9 cellular contexts compared by ENCODE assay signal in genomic region chr21:16974060-16974459, GRCh38.
"Had no signal": no experiment of that assay in that cellular context is flagged by ENCODE, and none has a peak within 500 bp of the region (broad histone marks: within the 10 kb centered on the region; RNA-seq: fewer than 3 reads in every experiment).

No MANE protein-coding gene starts in this region.

- ATAC-seq: GM23338, HCT116 had no signal

- H2AFZ ChIP-seq: GM23248, GM23338 had no signal

- H3K27ac ChIP-seq: GM23248 had no signal

- H3K4me2 ChIP-seq: GM23338 had no signal

- H3K4me3 ChIP-seq: GM23248, GM23338, HAP-1 had no signal

- DNase-seq: GM23248, GOT3, H7, H9, HCEC 1CT, HFFc6 had no signal

- H3K36me3 ChIP-seq: HAP-1 had no signal

- H3K9me3 ChIP-seq: HAP-1 had no signal

- H3K9ac ChIP-seq: GM23248 had no signal
